Comparison of ENCODE assay signal across 7 cellular contexts in the genomic region with DNA sequence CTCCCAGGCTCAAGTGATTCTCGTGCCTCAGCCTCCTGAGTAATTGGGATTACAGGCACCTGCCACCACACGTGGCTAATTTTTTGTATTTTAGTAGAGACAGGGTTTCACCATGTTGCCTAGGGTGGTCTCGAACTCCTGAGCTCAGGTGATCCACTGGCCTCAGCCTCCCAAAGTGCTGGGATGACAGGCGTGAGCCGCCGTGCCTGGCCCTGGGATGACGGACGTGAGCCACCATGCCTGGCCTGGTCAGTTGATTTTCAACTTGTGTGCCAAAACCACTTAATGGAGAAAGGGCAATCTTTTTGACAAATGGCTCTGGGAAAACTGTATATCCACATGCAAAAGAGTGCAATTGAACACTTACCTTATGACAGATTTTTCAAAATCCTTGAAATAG. TPM values are rescaled to one million over a fixed set of nuclear protein-coding genes. Genes with fewer than 3 reads are reported as not detected.
"Had no signal": no experiment of that assay in that cellular context is flagged by ENCODE, and none has a peak within 500 bp of the region (broad histone marks: within the 10 kb centered on the region; RNA-seq: fewer than 3 reads in every experiment).

No MANE protein-coding gene starts in this region.

RNA-seq across cellular contexts. Expression of a gene that starts 7.0 kb away (rescaled TPM):
- total RNA-seq: GM23248, H4, HepG2, HFFc6 had no signal
- polyA plus RNA-seq: GM23248, IgD-negative memory B cell had no signal

RNA-seq across cellular contexts. Expression of a gene that starts 58.1 kb away (rescaled TPM):
- total RNA-seq: GM23248, H4, H7, HepG2, HFFc6, HT1080 had no signal
- polyA plus RNA-seq: GM23248, IgD-negative memory B cell had no signal
